In genomic region chr5:6518298-6519057, GRCh38 we compare ENCODE assay signal across 18 cellular contexts.
A peak's percentile ranks its signal among the peaks of the same experiment; 100 is the strongest.
DNase-seq lines count a peak whose midpoint lies in the region; ATAC-seq and TF ChIP-seq lines count a peak whose summit lies in the region.
"Had no signal": no experiment of that assay in that cellular context is flagged by ENCODE, and none has a peak within 500 bp of the region (broad histone marks: within the 10 kb centered on the region; RNA-seq: fewer than 3 reads in every experiment).

No MANE protein-coding gene starts in this region.

- H3K9me3 ChIP-seq in SK-N-SH (no peaks in the 10 kb centered on the region), right lobe of liver (no peaks in the 10 kb centered on the region)
- H3K9me3 ChIP-seq: A549, BLaER1 had no signal

- intact Hi-C loops in right lobe of liver (cut with DNase I) = no loop called here

- POLR2A ChIA-PET in SK-N-SH (lab: Yijun Ruan, JAX) = no interaction called here

- TF ChIP-seq EP300 in SK-N-SH (IDR thresholded peaks at IDR 0.05; ENCODE audit: borderline replicate concordance in 1 of 2, low read depth in 1 of 2, low read length in 1 of 2) = no peak

- no peak for DNase-seq in SK-N-SH
- peak; percentile 36 for DNase-seq in NCI-H69 (lab: John Stamatoyannopoulos, UW)
- peak; percentile 41 for DNase-seq in coronary artery (ENCODE audit: low spot score)
- DNase-seq in right lobe of liver = peak in 1 of 3 donors; percentile 59
- DNase-seq in NCI-H2107 treated with DMSO at 0.1 percent for 48 hours (lab: John Stamatoyannopoulos, UW; ENCODE audit: unreplicated experiment) = no peak
- no peak for DNase-seq in GM13977 (ENCODE audit: low spot score)
- DNase-seq: CD4-positive, alpha-beta memory T cell; DMS79; GDM1; H7; HFFc6 had no signal

- H3K27me3 ChIP-seq in SK-N-SH (ENCODE audit: insufficient read depth) (no peaks in the 10 kb centered on the region; the same call in 1 of the 2 replicates), right lobe of liver (no peaks in the 10 kb centered on the region)
- H3K27me3 ChIP-seq: BLaER1 had no signal

- no peaks in the 10 kb centered on the region for H4K20me1 ChIP-seq in SK-N-SH (ENCODE audit: insufficient read depth)
- H4K20me1 ChIP-seq: BLaER1 had no signal

- peaks cover 0 to 4% of the 10 kb centered on the region in 2 experiments; a peak in 1 of 4 replicates for H3K4me1 ChIP-seq in SK-N-SH (ENCODE audit: control insufficient read depth in 1 of 2, insufficient read depth in 2 of 2, low read depth in 1 of 2, low read length in 1 of 2)
- H3K4me1 ChIP-seq in right lobe of liver = peaks cover 0 to 19% (median 7%) of the 10 kb centered on the region in 4 donors
- H3K4me1 ChIP-seq: A549 had no signal

- TF ChIP-seq POLR2A in right lobe of liver (IDR thresholded peaks at IDR 0.05) = no peak

- H3K36me3 ChIP-seq in SK-N-SH (replicated peaks in 1 of 2; ENCODE audit: control insufficient read depth in 1 of 2, insufficient read depth in 2 of 2, low read length in 1 of 2) (no peaks in the 10 kb centered on the region), right lobe of liver (no peaks in the 10 kb centered on the region)
- H3K36me3 ChIP-seq: BLaER1 had no signal

- H3K79me2 ChIP-seq in SK-N-SH (ENCODE audit: insufficient read depth) = no peaks in the 10 kb centered on the region

- H3K9me2 ChIP-seq in SK-N-SH = no peaks in the 10 kb centered on the region

- TF ChIP-seq CTCF in SK-N-SH (IDR thresholded peaks at IDR 0.05) (no peak), coronary artery (IDR thresholded peaks at IDR 0.05) (no peak), right lobe of liver (IDR thresholded peaks at IDR 0.05) (peak in 1 of 4 donors; percentile 41), GM13977 (IDR thresholded peaks at IDR 0.05; ENCODE audit: extremely low read depth, insufficient read depth, missing control alignments) (no peak)

- TF ChIP-seq RAD21 in SK-N-SH (IDR thresholded peaks at IDR 0.05; ENCODE audit: low read length) = peak; percentile 14; the same call in 1 of the 2 replicates

- H3K4me2 ChIP-seq in SK-N-SH = no peak overlapping the region
- H3K4me2 ChIP-seq: A549, BLaER1, GM23338 had no signal

- 49% methylated on average over 7 of the region's 9 CpGs for WGBS in SK-N-SH (ENCODE audit: low lambda C conversion rate)
- WGBS in right lobe of liver (ENCODE audit: insufficient coverage, low coverage, low lambda C conversion rate, missing lambda C conversion rate) = 42% methylated on average over 4 of the region's 9 CpGs

- H3K27ac ChIP-seq in SK-N-SH (ENCODE audit: low read depth in 2 of 2, low read length in 1 of 2) (no peak overlapping the region), coronary artery (no peak overlapping the region), right lobe of liver (no peak overlapping the region)
- H3K27ac ChIP-seq: 22Rv1, A549, BLaER1 had no signal

- ATAC-seq in SK-N-SH treated with all-trans-retinoic acid at 6 μM for 48 hours = no peak
- peak; percentile 58 to 93 (median 72) for ATAC-seq in right lobe of liver
- no peak for ATAC-seq in HG03469 (IDR thresholded peaks at IDR 0.05; ENCODE audit: unreplicated experiment)
- ATAC-seq: A549, GM23338, HCT116 had no signal

- H2AFZ ChIP-seq in SK-N-SH (ENCODE audit: low read depth) = no peak overlapping the region

- CTCF ChIA-PET in SK-N-SH (lab: Yijun Ruan, JAX) = interaction anchor here (0.6 kb wide), 1 partner anchor 158 kb away, joined by 3 read pairs; no protein-coding TSS in a partner anchor

- in situ Hi-C loops in GM13977 (cut with MboI; ENCODE audit: low pct_unique_long_range_greater_than_20kb, low sequenced_read_pairs, unreplicated experiment) = no loop called here

- H3K4me3 ChIP-seq in SK-N-SH (ENCODE audit: low read depth in 2 of 2, low read length in 1 of 2) = no peak overlapping the region
- H3K4me3 ChIP-seq in coronary artery = no peak overlapping the region
- no peak overlapping the region for H3K4me3 ChIP-seq in right lobe of liver
- H3K4me3 ChIP-seq: A549, BLaER1, GM23338 had no signal

- no peak overlapping the region for H3K9ac ChIP-seq in SK-N-SH
- H3K9ac ChIP-seq: BLaER1 had no signal

- H3F3A ChIP-seq in SK-N-SH (replicated peaks; ENCODE audit: insufficient read depth) = no peaks in the 10 kb centered on the region

TF ChIP-seq in SK-N-SH, 30 proteins besides CTCF, POLR2A, EP300 and RAD21 (continues in another document):
- TF ChIP-seq RCOR1 (IDR thresholded peaks at IDR 0.05; ENCODE audit: low read length) = no peak
- no peak for TF ChIP-seq PBX3 (IDR thresholded peaks at IDR 0.05)
- no peak for TF ChIP-seq FOXM1 (IDR thresholded peaks at IDR 0.05; ENCODE audit: low read depth)
- no peak for TF ChIP-seq TCF12 (IDR thresholded peaks at IDR 0.05)
- TF ChIP-seq JUND (IDR thresholded peaks at IDR 0.05) = no peak
- TF ChIP-seq MXI1 (IDR thresholded peaks at IDR 0.05; ENCODE audit: low read depth, low read length) = no peak
- no peak for TF ChIP-seq SMC3 (IDR thresholded peaks at IDR 0.05; ENCODE audit: low read depth, low read length)
- TF ChIP-seq, protein P1, sequence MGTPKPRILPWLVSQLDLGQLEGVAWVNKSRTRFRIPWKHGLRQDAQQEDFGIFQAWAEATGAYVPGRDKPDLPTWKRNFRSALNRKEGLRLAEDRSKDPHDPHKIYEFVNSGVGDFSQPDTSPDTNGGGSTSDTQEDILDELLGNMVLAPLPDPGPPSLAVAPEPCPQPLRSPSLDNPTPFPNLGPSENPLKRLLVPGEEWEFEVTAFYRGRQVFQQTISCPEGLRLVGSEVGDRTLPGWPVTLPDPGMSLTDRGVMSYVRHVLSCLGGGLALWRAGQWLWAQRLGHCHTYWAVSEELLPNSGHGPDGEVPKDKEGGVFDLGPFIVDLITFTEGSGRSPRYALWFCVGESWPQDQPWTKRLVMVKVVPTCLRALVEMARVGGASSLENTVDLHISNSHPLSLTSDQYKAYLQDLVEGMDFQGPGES (IDR thresholded peaks at IDR 0.05; ENCODE audit: low read depth, low read length) = no peak
- TF ChIP-seq MEF2A (IDR thresholded peaks at IDR 0.05; ENCODE audit: borderline replicate concordance, low read depth) = no peak
- TF ChIP-seq SIN3A (IDR thresholded peaks at IDR 0.05; ENCODE audit: borderline replicate concordance, low read depth, low read length) = no peak
- TF ChIP-seq EZH2phosphoT487 (IDR thresholded peaks at IDR 0.05; ENCODE audit: borderline replicate concordance, low read depth) = no peak
- TF ChIP-seq ELF1 (IDR thresholded peaks at IDR 0.05) = no peak

TF ChIP-seq in SK-N-SH treated with all-trans-retinoic acid at 6 μM for 48 hours, 23 proteins besides CTCF, POLR2A, EP300 and RAD21:
- TF ChIP-seq ZNF8 (CRISPR knock-in tag; IDR thresholded peaks at IDR 0.05) (no peak), ARNTL (CRISPR knock-in tag; IDR thresholded peaks at IDR 0.05; ENCODE audit: borderline replicate concordance, low read depth) (no peak), PPARA (CRISPR knock-in tag; IDR thresholded peaks at IDR 0.05; ENCODE audit: borderline replicate concordance) (no peak), SNAI2 (CRISPR knock-in tag; IDR thresholded peaks at IDR 0.05) (no peak), CSRNP3 (CRISPR knock-in tag; IDR thresholded peaks at IDR 0.05) (no peak), TOX (CRISPR knock-in tag; IDR thresholded peaks at IDR 0.05; ENCODE audit: borderline replicate concordance) (no peak), BACH2 (CRISPR knock-in tag; IDR thresholded peaks at IDR 0.05; ENCODE audit: borderline replicate concordance) (no peak)
- TF ChIP-seq, protein P2, sequence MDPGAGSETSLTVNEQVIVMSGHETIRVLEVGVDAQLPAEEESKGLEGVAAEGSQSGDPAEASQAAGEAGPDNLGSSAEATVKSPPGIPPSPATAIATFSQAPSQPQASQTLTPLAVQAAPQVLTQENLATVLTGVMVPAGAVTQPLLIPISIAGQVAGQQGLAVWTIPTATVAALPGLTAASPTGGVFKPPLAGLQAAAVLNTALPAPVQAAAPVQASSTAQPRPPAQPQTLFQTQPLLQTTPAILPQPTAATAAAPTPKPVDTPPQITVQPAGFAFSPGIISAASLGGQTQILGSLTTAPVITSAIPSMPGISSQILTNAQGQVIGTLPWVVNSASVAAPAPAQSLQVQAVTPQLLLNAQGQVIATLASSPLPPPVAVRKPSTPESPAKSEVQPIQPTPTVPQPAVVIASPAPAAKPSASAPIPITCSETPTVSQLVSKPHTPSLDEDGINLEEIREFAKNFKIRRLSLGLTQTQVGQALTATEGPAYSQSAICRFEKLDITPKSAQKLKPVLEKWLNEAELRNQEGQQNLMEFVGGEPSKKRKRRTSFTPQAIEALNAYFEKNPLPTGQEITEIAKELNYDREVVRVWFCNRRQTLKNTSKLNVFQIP (CRISPR knock-in tag; IDR thresholded peaks at IDR 0.05; ENCODE audit: borderline replicate concordance, low read depth) = no peak
- TF ChIP-seq, protein P3, sequence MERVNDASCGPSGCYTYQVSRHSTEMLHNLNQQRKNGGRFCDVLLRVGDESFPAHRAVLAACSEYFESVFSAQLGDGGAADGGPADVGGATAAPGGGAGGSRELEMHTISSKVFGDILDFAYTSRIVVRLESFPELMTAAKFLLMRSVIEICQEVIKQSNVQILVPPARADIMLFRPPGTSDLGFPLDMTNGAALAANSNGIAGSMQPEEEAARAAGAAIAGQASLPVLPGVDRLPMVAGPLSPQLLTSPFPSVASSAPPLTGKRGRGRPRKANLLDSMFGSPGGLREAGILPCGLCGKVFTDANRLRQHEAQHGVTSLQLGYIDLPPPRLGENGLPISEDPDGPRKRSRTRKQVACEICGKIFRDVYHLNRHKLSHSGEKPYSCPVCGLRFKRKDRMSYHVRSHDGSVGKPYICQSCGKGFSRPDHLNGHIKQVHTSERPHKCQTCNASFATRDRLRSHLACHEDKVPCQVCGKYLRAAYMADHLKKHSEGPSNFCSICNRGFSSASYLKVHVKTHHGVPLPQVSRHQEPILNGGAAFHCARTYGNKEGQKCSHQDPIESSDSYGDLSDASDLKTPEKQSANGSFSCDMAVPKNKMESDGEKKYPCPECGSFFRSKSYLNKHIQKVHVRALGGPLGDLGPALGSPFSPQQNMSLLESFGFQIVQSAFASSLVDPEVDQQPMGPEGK (CRISPR knock-in tag; IDR thresholded peaks at IDR 0.05; ENCODE audit: borderline replicate concordance) = no peak
TF ChIP-seq in SK-N-SH treated with all-trans-retinoic acid at 6 μM for 48 hours: peak in this region for 0.

Comparison
In these comparisons a context has a peak if more than half of its experiments do, and no peak if none do; other contexts are left out.
1. DNase-seq: peak in NCI-H69 (single experiment) and coronary artery (single experiment); none in SK-N-SH (single experiment), NCI-H2107 treated with DMSO at 0.1 percent for 48 hours (single experiment) and GM13977 (single experiment).
2. ATAC-seq: peak in right lobe of liver (4 of 4); none in SK-N-SH treated with all-trans-retinoic acid at 6 μM for 48 hours (single experiment) and HG03469 (single experiment).